10 cellular contexts compared by ENCODE assay signal in the genomic region with DNA sequence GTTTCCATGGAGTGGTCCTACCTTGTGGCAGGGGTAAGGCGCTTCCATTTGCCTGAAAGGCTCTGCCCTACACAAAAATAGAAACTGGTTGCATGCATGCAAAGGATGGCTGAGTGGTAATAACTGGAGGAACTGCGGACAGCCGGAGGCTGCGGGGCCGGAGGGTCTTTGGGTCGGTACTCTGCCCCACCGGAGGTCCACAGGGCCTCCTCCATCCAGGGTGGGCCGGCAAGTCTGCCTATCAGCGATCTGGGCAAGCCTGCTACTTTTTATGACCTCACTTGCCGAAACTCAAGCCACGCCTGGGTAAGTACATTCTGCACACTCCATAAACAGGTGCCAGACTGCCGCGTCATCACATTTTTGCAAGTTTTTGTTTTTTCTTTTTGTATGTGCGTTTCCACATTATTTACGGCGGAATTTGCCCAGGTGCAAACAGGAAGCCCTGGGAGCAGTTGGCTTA. TPM values are rescaled to one million over a fixed set of nuclear protein-coding genes. Genes with fewer than 3 reads are reported as not detected.
DNase-seq lines count a peak whose midpoint lies in the region; ATAC-seq and TF ChIP-seq lines count a peak whose summit lies in the region.
"Had no signal": no experiment of that assay in that cellular context is flagged by ENCODE, and none has a peak within 500 bp of the region (broad histone marks: within the 10 kb centered on the region; RNA-seq: fewer than 3 reads in every experiment).

No MANE protein-coding gene starts in this region.

- DNase-seq in DMS53 (lab: John Stamatoyannopoulos, UW) (peak; percentile 75), DMS53 treated with DMSO at 0.1 percent for 48 hours (lab: John Stamatoyannopoulos, UW; ENCODE audit: unreplicated experiment) (no peak), epithelial cell of prostate (ENCODE audit: low read depth, low spot score) (peak; percentile 76), mucosa of descending colon (peak; percentile 67 to 77 (median 75)), upper lobe of left lung (peak; percentile 46 to 68), omental fat pad (ENCODE audit: low spot score) (no peak)
- DNase-seq: foreskin melanocyte had no signal

- H3K4me3 ChIP-seq in mucosa of descending colon (peak overlapping the region; percentile 19), upper lobe of left lung (peak overlapping the region in 3 of 4 donors; percentile 13 to 30 (median 24))

- H3K9me3 ChIP-seq in mucosa of descending colon (no peaks in the 10 kb centered on the region), upper lobe of left lung (no peaks in the 10 kb centered on the region)
- H3K9me3 ChIP-seq: neutrophil had no signal

- TF ChIP-seq EP300 in upper lobe of left lung (IDR thresholded peaks at IDR 0.05) = no peak

- H3K27ac ChIP-seq in epithelial cell of prostate = peak overlapping the region; percentile 85
- peak overlapping the region; percentile 64 to 85 (median 70) for H3K27ac ChIP-seq in upper lobe of left lung
- H3K27ac ChIP-seq: neutrophil had no signal

- ATAC-seq in mucosa of descending colon = peak; percentile 85
- ATAC-seq in upper lobe of left lung (ENCODE audit: low FRiP score in 2 of 2) = peak; percentile 50 to 84
- ATAC-seq in GM19463 (IDR thresholded peaks at IDR 0.05; ENCODE audit: unreplicated experiment) = no peak
- no peak for ATAC-seq in omental fat pad (ENCODE audit: low FRiP score)
- no peak for ATAC-seq in HG02610 (IDR thresholded peaks at IDR 0.05; ENCODE audit: unreplicated experiment)

- intact Hi-C loops in mucosa of descending colon (cut with DNase I, micrococcal nuclease) = no loop called here

- H3K27me3 ChIP-seq in upper lobe of left lung = no peaks in the 10 kb centered on the region

- TF ChIP-seq POLR2A in upper lobe of left lung (IDR thresholded peaks at IDR 0.05) = peak in 1 of 4 donors; percentile 19

- peaks cover 11% of the 10 kb centered on the region for H3K4me1 ChIP-seq in mucosa of descending colon (ENCODE audit: low read depth)
- H3K4me1 ChIP-seq in upper lobe of left lung = peaks cover 0 to 6% (median 1%) of the 10 kb centered on the region in 4 donors

- no peaks in the 10 kb centered on the region for H3K36me3 ChIP-seq in mucosa of descending colon (ENCODE audit: low read depth)
- H3K36me3 ChIP-seq in upper lobe of left lung = no peaks in the 10 kb centered on the region
- H3K36me3 ChIP-seq: neutrophil had no signal

- no peak for TF ChIP-seq CTCF in mucosa of descending colon (IDR thresholded peaks at IDR 0.05)
- TF ChIP-seq CTCF in upper lobe of left lung (IDR thresholded peaks at IDR 0.05) = no peak
- TF ChIP-seq CTCF in omental fat pad (IDR thresholded peaks at IDR 0.05) = no peak

- WGBS in upper lobe of left lung, 2 donors = 58 to 80% methylated on average over 14 to 16 of the region's 16 CpGs

RNA-seq across cellular contexts. Expression of a gene that starts 30.0 kb away (rescaled TPM):
- total RNA-seq in mucosa of descending colon (100 to 1,000 TPM in 2 of 3 donors, 10 to 100 TPM in 1; 97.5 to 170 (median 133) TPM), upper lobe of left lung (100 to 1,000 TPM; 158 to 701 (median 386) TPM), omental fat pad (10 to 100 TPM; 23.8 to 33.6 (median 29.4) TPM)

RNA-seq across cellular contexts. Expression of a gene that starts 44.0 kb away (rescaled TPM):
- 10 to 100 TPM; 50.2 to 69.8 (median 62.2) TPM for total RNA-seq in mucosa of descending colon
- total RNA-seq in upper lobe of left lung = 100 to 1,000 TPM in 2 of 6 donors, 10 to 100 TPM in 4; 34.8 to 131 (median 50.7) TPM
- 10 to 100 TPM; 36.0 to 99.1 (median 58.9) TPM for total RNA-seq in omental fat pad

Comparison
In these comparisons a context has a peak if more than half of its experiments do, and no peak if none do; other contexts are left out.
1. DNase-seq: peak in DMS53 (single experiment), epithelial cell of prostate (single experiment), mucosa of descending colon (3 of 3) and upper lobe of left lung (2 of 2); none in DMS53 treated with DMSO at 0.1 percent for 48 hours (single experiment) and omental fat pad (single experiment).
2. ATAC-seq: peak in mucosa of descending colon (single experiment) and upper lobe of left lung (2 of 2); none in GM19463 (single experiment), omental fat pad (single experiment) and HG02610 (single experiment).